ENCODE assay signal across 16 cellular contexts in the genomic region with DNA sequence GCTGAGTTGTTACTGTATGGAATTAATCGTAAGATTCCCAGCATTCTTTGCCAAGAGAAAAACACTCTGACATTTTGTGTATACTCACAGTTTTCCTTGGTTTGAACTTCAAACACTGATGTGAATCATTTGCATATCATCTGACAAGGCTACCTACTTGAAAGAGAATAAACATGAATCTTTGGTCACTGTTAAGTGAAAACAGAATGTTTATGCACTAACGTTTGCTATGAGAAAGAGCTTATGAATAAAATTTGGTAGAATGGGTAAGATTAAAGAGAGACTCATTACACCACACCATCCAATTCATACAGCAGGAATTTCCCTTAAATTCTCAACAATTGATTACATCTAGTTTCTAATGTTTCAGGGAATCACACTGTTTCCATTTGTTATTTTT. TPM values are rescaled to one million over a fixed set of nuclear protein-coding genes. Genes with fewer than 3 reads are reported as not detected.
A peak's percentile ranks its signal among the peaks of the same experiment; 100 is the strongest.
DNase-seq lines count a peak whose midpoint lies in the region; ATAC-seq, FAIRE-seq and TF ChIP-seq lines count a peak whose summit lies in the region.
"Had no signal": no experiment of that assay in that cellular context is flagged by ENCODE, and none has a peak within 500 bp of the region (broad histone marks: within the 10 kb centered on the region; RNA-seq: fewer than 3 reads in every experiment).

No MANE protein-coding gene starts in this region.

- no peaks in the 10 kb centered on the region for H3K27me3 ChIP-seq in mesenchymal stem cell (ENCODE audit: control insufficient read depth in 1 of 2, insufficient read depth in 1 of 2, low read length in 2 of 2)

- no peaks in the 10 kb centered on the region for H3K4me1 ChIP-seq in mesenchymal stem cell (ENCODE audit: control insufficient read depth, insufficient read depth, low read depth, low read length)

- no peak overlapping the region for H2BK12ac ChIP-seq in mesenchymal stem cell (ENCODE audit: low read length in 2 of 2)

- in situ Hi-C loops in astrocyte of the cerebellum (cut with HindIII; ENCODE audit: low sequenced_read_pairs) = no loop called here

- no peak overlapping the region for H3K14ac ChIP-seq in mesenchymal stem cell (ENCODE audit: low read length in 2 of 2)

- peak; percentile 91 for FAIRE-seq in H54 (lab: Jason Lieb, UNC)
- FAIRE-seq: A204.1 had no signal

- ATAC-seq in omental fat pad (ENCODE audit: low FRiP score) = no peak
- ATAC-seq: Panc1 had no signal

- H2BK120ac ChIP-seq in mesenchymal stem cell (ENCODE audit: low read depth, low read length) = no peak overlapping the region

- peak overlapping the region; percentile 10 for H3K9ac ChIP-seq in mesenchymal stem cell (ENCODE audit: low read length)

- H3K4ac ChIP-seq in mesenchymal stem cell (ENCODE audit: low read depth in 1 of 2, low read length in 2 of 2) = no peak overlapping the region

- H3K36me3 ChIP-seq in mesenchymal stem cell (ENCODE audit: control insufficient read depth in 1 of 2, insufficient read depth in 2 of 2, low read depth in 1 of 2, low read length in 2 of 2) = no peaks in the 10 kb centered on the region

- H3K23ac ChIP-seq in mesenchymal stem cell (ENCODE audit: low read length in 2 of 2) = no peak overlapping the region

- no peak overlapping the region for H3K4me3 ChIP-seq in astrocyte of the cerebellum (ENCODE audit: low read depth, low read length)
- no peak overlapping the region for H3K4me3 ChIP-seq in mesenchymal stem cell (ENCODE audit: insufficient read depth in 1 of 2, low read depth in 1 of 2, low read length in 2 of 2)

- no peak overlapping the region for H4K91ac ChIP-seq in mesenchymal stem cell (ENCODE audit: low read length)

- H2AK5ac ChIP-seq in mesenchymal stem cell (ENCODE audit: low read length, severe bottlenecking) = no peak overlapping the region

- DNase-seq in AG08395 (ENCODE audit: low spot score) (peak; percentile 23), H54 (ENCODE audit: insufficient read length, low spot score) (no peak), astrocyte of the cerebellum (ENCODE audit: low read depth) (peak; percentile 13), mesenchymal stem cell (no peak), omental fat pad (ENCODE audit: low spot score) (no peak), posterior cingulate gyrus (no peak)
- no peak for DNase-seq in activated CD4-positive, alpha-beta T cell treated with anti-CD3 and anti-CD28 coated beads, Interleukin-2, amount 50 U/mL, for 4 hours
- DNase-seq: COR-L47, DMS153, KG1, NCI-H1048, NCI-H146, NCI-H2081 treated with DMSO at 0.1 percent for 48 hours, NCI-H524 treated with DMSO at 0.1 percent for 48 hours had no signal

- no peak for TF ChIP-seq POLR2A in H54 (IDR thresholded peaks at IDR 0.05; ENCODE audit: low read depth, low read length)

- no peak overlapping the region for H3K27ac ChIP-seq in mesenchymal stem cell (ENCODE audit: low read length, poor library complexity, severe bottlenecking)

- H2AFZ ChIP-seq in mesenchymal stem cell (ENCODE audit: low read depth, low read length) = no peak overlapping the region

- H4K8ac ChIP-seq in mesenchymal stem cell (ENCODE audit: low read length) = no peak overlapping the region

- intact Hi-C loops in posterior cingulate gyrus (cut with DNase I) = no loop called here

- TF ChIP-seq CTCF in astrocyte of the cerebellum (IDR thresholded peaks at IDR 0.05; ENCODE audit: low read depth, low read length, missing control alignments) = no peak
- no peak for TF ChIP-seq CTCF in omental fat pad (IDR thresholded peaks at IDR 0.05)

- H3K18ac ChIP-seq in mesenchymal stem cell (ENCODE audit: low read depth in 1 of 2, low read length in 2 of 2) = no peak overlapping the region

- H2BK15ac ChIP-seq in mesenchymal stem cell (ENCODE audit: low read depth, poor library complexity, severe bottlenecking) = no peak overlapping the region

- H3K9me3 ChIP-seq in mesenchymal stem cell (ENCODE audit: control insufficient read depth, low read length) = no peaks in the 10 kb centered on the region

- WGBS in mesenchymal stem cell = 90% methylated on average over 1 of the region's 2 CpGs

- no peaks in the 10 kb centered on the region for H3K79me1 ChIP-seq in mesenchymal stem cell (replicated peaks; ENCODE audit: low read length, poor library complexity, severe bottlenecking)

- H2BK5ac ChIP-seq in mesenchymal stem cell (ENCODE audit: low read depth, low read length, poor library complexity, severe bottlenecking) = no peak overlapping the region

- no peak overlapping the region for H3K4me2 ChIP-seq in mesenchymal stem cell (ENCODE audit: low read length, poor library complexity, severe bottlenecking)

RNA-seq across cellular contexts. Expression of a gene that starts 46.6 kb away (rescaled TPM):
- polyA plus RNA-seq in mesenchymal stem cell (2013, experiment 1 of 2) = under 0.01 TPM
- polyA plus RNA-seq in mesenchymal stem cell (2013, experiment 2 of 2) = not detected
- total RNA-seq in omental fat pad = 1 to 10 TPM in 3 of 4 donors, under 1 TPM in 1; 0.46 to 5.8 (median 3.2) TPM

Comparison
In these comparisons a context has a peak if more than half of its experiments do, and no peak if none do; other contexts are left out.
1. DNase-seq: peak in AG08395 (single experiment) and astrocyte of the cerebellum (single experiment); none in H54 (single experiment), mesenchymal stem cell (single experiment), activated CD4-positive, alpha-beta T cell treated with anti-CD3 and anti-CD28 coated beads, Interleukin-2, amount 50 U/mL, for 4 hours (0 of 2), omental fat pad (single experiment) and posterior cingulate gyrus (0 of 10).